In genomic region chr15:77421370-77421700, GRCh38 we compare ENCODE assay signal across 8 cellular contexts. TPM values are rescaled to one million over a fixed set of nuclear protein-coding genes. Genes with fewer than 3 reads are reported as not detected.
DNase-seq lines count a peak whose midpoint lies in the region; ATAC-seq and TF ChIP-seq lines count a peak whose summit lies in the region.

No MANE protein-coding gene starts in this region.

- no peaks in the 10 kb centered on the region for H3K9me3 Mint-ChIP-seq in activated naive CD8-positive, alpha-beta T cell treated with anti-CD3 and anti-CD28 coated beads, Interleukin-2, amount 50 U/mL, for 24 hours

- ATAC-seq in activated naive CD8-positive, alpha-beta T cell treated with anti-CD3 and anti-CD28 coated beads, Interleukin-2, amount 50 U/mL, for 24 hours, result no peak
- no peak for ATAC-seq in HG03135 (IDR thresholded peaks at IDR 0.05; ENCODE audit: unreplicated experiment)
- ATAC-seq in HG03095 (IDR thresholded peaks at IDR 0.05; ENCODE audit: unreplicated experiment), result no peak

- CTCF ChIA-PET in A673 (lab: Charles Lee), result no interaction called here

- intact Hi-C loops in A673 (cut with micrococcal nuclease; ENCODE audit: unreplicated experiment), result loop anchor here (2.0 to 5.0 kb wide), 3 partner anchors 75 to 234 kb away; no protein-coding TSS in a partner anchor

- TSS peak; percentile 70 for BruUV-seq in A673 (replicated peaks; lab: Mats Ljungman, UMichigan)

- H3K9me3 ChIP-seq in A673 (ENCODE audit: low read depth, low read length, poor library complexity, severe bottlenecking) (no peaks in the 10 kb centered on the region), thymus (ENCODE audit: control insufficient read depth) (no peaks in the 10 kb centered on the region)

- TF ChIP-seq CTCF in A673 (conservative IDR thresholded peaks at IDR 0.05; ENCODE audit: low read depth, low read length) (no peak), kidney epithelial cell (IDR thresholded peaks at IDR 0.05; ENCODE audit: insufficient read depth, low read length, poor library complexity, severe bottlenecking) (no peak)

- H3K27ac ChIP-seq in A673 (ENCODE audit: low read depth, low read length, poor library complexity, severe bottlenecking), result peak overlapping the region; percentile 97
- H3K27ac ChIP-seq in thymus (ENCODE audit: low read depth), result peak overlapping the region; percentile 90

- no peak for DNase-seq in A673 (ENCODE audit: low spot score)
- peak; percentile 33 for DNase-seq in H7
- peak; percentile 14 for DNase-seq in activated naive CD8-positive, alpha-beta T cell treated with anti-CD3 and anti-CD28 coated beads, Interleukin-2, amount 50 U/mL, for 24 hours
- no peak for DNase-seq in kidney epithelial cell (ENCODE audit: low read depth)
- DNase-seq in activated gamma-delta T cell treated with Interleukin-2 at 50 U/mL for 16 hours, result no peak

- H3K36me3 Mint-ChIP-seq in activated naive CD8-positive, alpha-beta T cell treated with anti-CD3 and anti-CD28 coated beads, Interleukin-2, amount 50 U/mL, for 24 hours (ENCODE audit: low read depth), result peaks cover 3% of the 10 kb centered on the region

- no peaks in the 10 kb centered on the region for H3K36me3 ChIP-seq in A673 (ENCODE audit: insufficient read depth, low read length, poor library complexity, severe bottlenecking)
- no peaks in the 10 kb centered on the region for H3K36me3 ChIP-seq in H7 (replicated peaks; ENCODE audit: control insufficient read depth, insufficient read depth, low read length)
- H3K36me3 ChIP-seq in kidney epithelial cell (ENCODE audit: control insufficient read depth, insufficient read depth, low read length), result no peaks in the 10 kb centered on the region
- no peaks in the 10 kb centered on the region for H3K36me3 ChIP-seq in thymus (ENCODE audit: control insufficient read depth, insufficient read depth)

- no peaks in the 10 kb centered on the region for H3K27me3 Mint-ChIP-seq in activated naive CD8-positive, alpha-beta T cell treated with anti-CD3 and anti-CD28 coated beads, Interleukin-2, amount 50 U/mL, for 24 hours

- H3K27ac Mint-ChIP-seq in activated naive CD8-positive, alpha-beta T cell treated with anti-CD3 and anti-CD28 coated beads, Interleukin-2, amount 50 U/mL, for 24 hours, result peak overlapping the region; percentile 97

- H3K4me1 Mint-ChIP-seq in activated naive CD8-positive, alpha-beta T cell treated with anti-CD3 and anti-CD28 coated beads, Interleukin-2, amount 50 U/mL, for 24 hours, result peaks cover 63% of the 10 kb centered on the region

- POLR2A ChIA-PET in A673 (lab: Charles Lee; ENCODE audit: low non-redundant PET), result no interaction called here

- H3K27me3 ChIP-seq in A673 (replicated peaks; ENCODE audit: insufficient read depth, low read depth, low read length, poor library complexity) (no peaks in the 10 kb centered on the region), H7 (ENCODE audit: control insufficient read depth, insufficient read depth, low read length) (peaks cover 1% of the 10 kb centered on the region; the same call in 1 of the 2 replicates), kidney epithelial cell (ENCODE audit: control insufficient read depth, insufficient read depth, low read length) (no peaks in the 10 kb centered on the region), thymus (ENCODE audit: control insufficient read depth, insufficient read depth) (no peaks in the 10 kb centered on the region)

- H3K4me1 ChIP-seq in A673 (ENCODE audit: insufficient read depth, low read length, poor library complexity, severe bottlenecking) (peaks cover 28% of the 10 kb centered on the region), thymus (ENCODE audit: control insufficient read depth, insufficient read depth, low read length) (peaks cover 6% of the 10 kb centered on the region)

- peak overlapping the region; percentile 94 for H3K4me3 Mint-ChIP-seq in activated naive CD8-positive, alpha-beta T cell treated with anti-CD3 and anti-CD28 coated beads, Interleukin-2, amount 50 U/mL, for 24 hours

- under 1% methylated on average over 3 of the region's 3 CpGs for WGBS in thymus

- H3K4me3 ChIP-seq in A673 (ENCODE audit: low read depth, low read length, poor library complexity, severe bottlenecking) (peak overlapping the region; percentile 73), H7 (ENCODE audit: insufficient read depth, low read depth, low read length) (peak overlapping the region; percentile 78), kidney epithelial cell (ENCODE audit: low read depth, low read length) (peak overlapping the region; percentile 96), thymus (ENCODE audit: low read length) (peak overlapping the region; percentile 90)

RNA-seq across cellular contexts. Expression of gene HMG20A, which starts 0.6 kb away (rescaled TPM):
- total RNA-seq in A673 (2021), result 43.2 and 49.9 TPM in 2 replicates
- 41.0 and 61.6 TPM in 2 replicates for total RNA-seq in H7 (2014; rRNA removed; shearing (Covaris generic))
- 22.3 and 26.4 TPM in 2 replicates for total RNA-seq in kidney epithelial cell
- polyA plus RNA-seq in thymus, result 25.8 TPM

RNA-seq across cellular contexts. Expression of gene PEAK1, which starts 1.4 kb away (rescaled TPM):
- 36.7 and 39.8 TPM in 2 replicates for total RNA-seq in A673 (2021)
- total RNA-seq in H7 (2014; rRNA removed; shearing (Covaris generic)), result 8.9 and 20.0 TPM in 2 replicates
- 9.9 and 10.2 TPM in 2 replicates for total RNA-seq in kidney epithelial cell
- 4.7 TPM for polyA plus RNA-seq in thymus

Comparison
In these comparisons a context has a peak if more than half of its experiments do, and no peak if none do; other contexts are left out.
1. DNase-seq: peak in H7 (single experiment) and activated naive CD8-positive, alpha-beta T cell treated with anti-CD3 and anti-CD28 coated beads, Interleukin-2, amount 50 U/mL, for 24 hours (single experiment); none in A673 (single experiment), kidney epithelial cell (single experiment) and activated gamma-delta T cell treated with Interleukin-2 at 50 U/mL for 16 hours (single experiment).
2. Peak in every context shown above with its lines, with median percentiles within 50 percentile points of each other: H3K4me3 ChIP-seq.